In the genomic region with DNA sequence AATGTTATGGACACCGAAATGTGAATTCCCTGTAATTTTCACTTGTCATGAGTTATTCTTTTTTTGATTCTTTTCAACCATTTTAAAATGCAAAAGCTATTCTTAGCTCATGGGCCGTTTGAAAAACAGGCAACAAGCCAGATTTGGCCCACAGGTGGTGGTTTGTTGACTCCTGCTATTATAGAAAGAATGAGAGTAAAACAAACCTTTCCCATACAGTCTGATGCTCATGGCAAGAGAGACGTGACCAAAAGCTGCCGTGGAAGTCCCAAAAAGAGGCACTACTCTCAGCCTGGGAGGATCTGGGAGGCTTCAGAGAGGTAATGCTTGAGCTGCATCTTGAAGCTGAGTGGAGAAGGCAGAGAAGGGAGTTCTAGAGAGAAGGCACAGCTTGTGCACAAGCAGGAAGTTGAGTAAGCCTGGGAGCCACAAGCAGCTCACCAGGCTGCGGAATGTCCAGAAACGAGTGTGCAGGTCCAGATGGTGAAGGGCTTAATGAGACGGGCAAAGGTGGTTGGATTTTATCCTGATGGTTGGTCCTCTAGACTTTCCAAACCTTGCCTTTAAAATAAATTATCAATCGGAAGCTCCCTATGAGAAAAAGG, we compare ENCODE assay signal across 9 cellular contexts. TPM values are rescaled to one million over a fixed set of nuclear protein-coding genes. Genes with fewer than 3 reads are reported as not detected.
DNase-seq lines count a peak whose midpoint lies in the region; ATAC-seq, FAIRE-seq and TF ChIP-seq lines count a peak whose summit lies in the region.
"Had no signal": no experiment of that assay in that cellular context is flagged by ENCODE, and none has a peak within 500 bp of the region (broad histone marks: within the 10 kb centered on the region; RNA-seq: fewer than 3 reads in every experiment).

No MANE protein-coding gene starts in this region.

- H3K4me1 ChIP-seq in KMS-11 (ENCODE audit: low read depth, poor library complexity, severe bottlenecking): peaks cover 35% of the 10 kb centered on the region
- H3K4me1 ChIP-seq in mucosa of descending colon (ENCODE audit: low read depth): no peaks in the 10 kb centered on the region

- TF ChIP-seq CTCF in KMS-11 (conservative IDR thresholded peaks at IDR 0.05; ENCODE audit: low read depth, low read length): no peak
- TF ChIP-seq CTCF in mucosa of descending colon (IDR thresholded peaks at IDR 0.05): no peak

- no peaks in the 10 kb centered on the region for H3K36me3 ChIP-seq in KMS-11 (ENCODE audit: insufficient read depth)
- no peaks in the 10 kb centered on the region for H3K36me3 ChIP-seq in mucosa of descending colon (ENCODE audit: low read depth)

- H3K4me2 ChIP-seq in KMS-11: peak overlapping the region; percentile 62

- intact Hi-C loops in mucosa of descending colon (cut with DNase I, micrococcal nuclease): no loop called here

- peak overlapping the region; percentile 41; the same call in 1 of the 2 replicates for H2AFZ ChIP-seq in KMS-11 (ENCODE audit: low read depth)

- H3K27ac ChIP-seq in KMS-11: peak overlapping the region; percentile 71

- no peaks in the 10 kb centered on the region for H3K27me3 ChIP-seq in KMS-11 (ENCODE audit: insufficient read depth, low read depth)

- H3K4me3 ChIP-seq in KMS-11 (IDR thresholded peaks at IDR 0.05; ENCODE audit: insufficient read depth, low read depth, low read length): no peak overlapping the region
- H3K4me3 ChIP-seq in mucosa of descending colon: no peak overlapping the region

- no peaks in the 10 kb centered on the region for H3K9me3 ChIP-seq in mucosa of descending colon

- peak; percentile 91 for ATAC-seq in GM21576 (IDR thresholded peaks at IDR 0.05; ENCODE audit: unreplicated experiment)
- ATAC-seq in mucosa of descending colon: peak; percentile 67

- peak overlapping the region; percentile 29; the same call in 1 of the 2 replicates for H3K9ac ChIP-seq in KMS-11

- DNase-seq in GM18507 (ENCODE audit: extremely low spot score, insufficient read length, low read depth): no peak
- no peak for DNase-seq in mucosa of descending colon
- DNase-seq in A172 (ENCODE audit: low spot score): no peak
- no peak for DNase-seq in foreskin melanocyte
- DNase-seq in AG08395 (ENCODE audit: low spot score): no peak
- no peak for DNase-seq in medulla oblongata (ENCODE audit: extremely low spot score)

- FAIRE-seq in GM18507 (lab: Jason Lieb, UNC): peak; percentile 94
- FAIRE-seq: H54 had no signal

- H3K79me2 ChIP-seq in KMS-11 (ENCODE audit: insufficient read depth, low read depth): 0 out of 2 replicates have a peak, but pooled peaks cover 14% of the 10 kb centered on the region

- H4K20me1 ChIP-seq in KMS-11 (ENCODE audit: insufficient read depth): no peaks in the 10 kb centered on the region

RNA-seq across cellular contexts. Expression of a gene that starts 9.6 kb away (rescaled TPM):
- total RNA-seq in mucosa of descending colon: 10 to 100 TPM in 1 of 3 donors, 1 to 10 TPM in 2; 5.2 to 13.2 (median 6.2) TPM
- total RNA-seq in A172 (2014; rRNA removed; shearing (Covaris generic)): 0.07 and 0.29 TPM in 2 replicates
